ENCODE assay signal across 17 cellular contexts in genomic region chr11:82903843-82904586, GRCh38. TPM values are rescaled to one million over a fixed set of nuclear protein-coding genes. Genes with fewer than 3 reads are reported as not detected.
DNase-seq lines count a peak whose midpoint lies in the region; ATAC-seq and TF ChIP-seq lines count a peak whose summit lies in the region.
"Had no signal": no experiment of that assay in that cellular context is flagged by ENCODE, and none has a peak within 500 bp of the region (broad histone marks: within the 10 kb centered on the region; RNA-seq: fewer than 3 reads in every experiment).

No MANE protein-coding gene starts in this region.

- H2AFZ ChIP-seq in osteoblast (ENCODE audit: low read length) (peak overlapping the region; percentile 17), neural progenitor cell (replicated peaks) (no peak overlapping the region)

- TF ChIP-seq CTCF in osteoblast (IDR thresholded peaks at IDR 0.05; ENCODE audit: extremely low read depth, low read depth, low read length) (no peak), neural progenitor cell (IDR thresholded peaks at IDR 0.05) (no peak)

- peaks cover 32% of the 10 kb centered on the region for H3K36me3 Mint-ChIP-seq in activated T-cell treated with anti-CD3 and anti-CD28 coated beads, Interleukin-2, amount 50 U/mL, for 24 hours (ENCODE audit: low read depth)
- H3K36me3 Mint-ChIP-seq in activated T-cell treated with anti-CD3 and anti-CD28 coated beads, Interleukin-2, amount 50 U/mL, for 4 hours (ENCODE audit: insufficient read depth) = no peaks in the 10 kb centered on the region
- no peaks in the 10 kb centered on the region for H3K36me3 Mint-ChIP-seq in activated naive CD8-positive, alpha-beta T cell
- H3K36me3 Mint-ChIP-seq in neural progenitor cell = no peaks in the 10 kb centered on the region

- H3K4me1 Mint-ChIP-seq in activated T-cell treated with anti-CD3 and anti-CD28 coated beads, Interleukin-2, amount 50 U/mL, for 24 hours (ENCODE audit: low read depth) = peaks cover 66% of the 10 kb centered on the region
- peaks cover 52% of the 10 kb centered on the region for H3K4me1 Mint-ChIP-seq in activated T-cell treated with anti-CD3 and anti-CD28 coated beads, Interleukin-2, amount 50 U/mL, for 4 hours (ENCODE audit: low read depth)
- H3K4me1 Mint-ChIP-seq in activated naive CD8-positive, alpha-beta T cell (ENCODE audit: low read depth) = peaks cover 61% of the 10 kb centered on the region
- H3K4me1 Mint-ChIP-seq in neural progenitor cell = peaks cover 18% of the 10 kb centered on the region

- H3K4me1 ChIP-seq in osteoblast (ENCODE audit: insufficient read depth, low read length) (peaks cover 40% of the 10 kb centered on the region), neural progenitor cell (peaks cover 29% of the 10 kb centered on the region)

- peaks cover 30% of the 10 kb centered on the region for H3F3A ChIP-seq in neural progenitor cell (ENCODE audit: low read depth)

- H3K4me3 Mint-ChIP-seq in activated T-cell treated with anti-CD3 and anti-CD28 coated beads, Interleukin-2, amount 50 U/mL, for 24 hours = peak overlapping the region; percentile 96
- no peak overlapping the region for H3K4me3 Mint-ChIP-seq in activated T-cell treated with anti-CD3 and anti-CD28 coated beads, Interleukin-2, amount 50 U/mL, for 4 hours
- peak overlapping the region; percentile 100 for H3K4me3 Mint-ChIP-seq in activated naive CD8-positive, alpha-beta T cell
- no peak overlapping the region for H3K4me3 Mint-ChIP-seq in neural progenitor cell

- H3K9me3 Mint-ChIP-seq in activated T-cell treated with anti-CD3 and anti-CD28 coated beads, Interleukin-2, amount 50 U/mL, for 24 hours = no peaks in the 10 kb centered on the region
- H3K9me3 Mint-ChIP-seq in activated T-cell treated with anti-CD3 and anti-CD28 coated beads, Interleukin-2, amount 50 U/mL, for 4 hours = no peaks in the 10 kb centered on the region
- no peaks in the 10 kb centered on the region for H3K9me3 Mint-ChIP-seq in activated naive CD8-positive, alpha-beta T cell (ENCODE audit: low read depth)
- H3K9me3 Mint-ChIP-seq in neural progenitor cell = no peaks in the 10 kb centered on the region
- H3K9me3 Mint-ChIP-seq: H9 had no signal

- ATAC-seq in activated T-cell treated with anti-CD3 and anti-CD28 coated beads, Interleukin-2, amount 50 U/mL, for 4 hours = no peak
- no peak for ATAC-seq in GM18861 (IDR thresholded peaks at IDR 0.05; ENCODE audit: unreplicated experiment)
- ATAC-seq: A549 had no signal

- H3K27ac Mint-ChIP-seq in activated T-cell treated with anti-CD3 and anti-CD28 coated beads, Interleukin-2, amount 50 U/mL, for 24 hours = peak overlapping the region; percentile 76
- peak overlapping the region; percentile 2 for H3K27ac Mint-ChIP-seq in activated naive CD8-positive, alpha-beta T cell
- no peak overlapping the region for H3K27ac Mint-ChIP-seq in neural progenitor cell
- H3K27ac Mint-ChIP-seq: H9 had no signal

- H3K27me3 ChIP-seq in osteoblast (ENCODE audit: insufficient read depth, low read length) (no peaks in the 10 kb centered on the region), neural progenitor cell (no peaks in the 10 kb centered on the region)

- H3K36me3 ChIP-seq in osteoblast (ENCODE audit: insufficient read depth, low read length) (no peaks in the 10 kb centered on the region), neural progenitor cell (no peaks in the 10 kb centered on the region)

- H3K79me2 ChIP-seq in osteoblast (ENCODE audit: insufficient read depth, low read length) = peaks cover 36% of the 10 kb centered on the region
- peaks cover 79% of the 10 kb centered on the region for H3K79me2 ChIP-seq in neural progenitor cell (ENCODE audit: low read depth)

- H3K9me3 ChIP-seq in osteoblast (ENCODE audit: low read depth, low read length) = no peaks in the 10 kb centered on the region
- no peaks in the 10 kb centered on the region for H3K9me3 ChIP-seq in neural progenitor cell (ENCODE audit: low read depth)
- H3K9me3 ChIP-seq: A549 had no signal

- H3K4me2 ChIP-seq in osteoblast (ENCODE audit: insufficient read depth, low read length) (no peak overlapping the region), neural progenitor cell (no peak overlapping the region)
- H3K4me2 ChIP-seq: A549 had no signal

- H3K27ac ChIP-seq in osteoblast (ENCODE audit: low read depth, low read length) = no peak overlapping the region
- H3K27ac ChIP-seq in neural progenitor cell = no peak overlapping the region
- H3K27ac ChIP-seq: A549, C4-2B had no signal

- H4K20me1 ChIP-seq in osteoblast (ENCODE audit: insufficient read depth, low read length) (no peaks in the 10 kb centered on the region), neural progenitor cell (ENCODE audit: low read depth) (no peaks in the 10 kb centered on the region)

- H3K27me3 Mint-ChIP-seq in activated T-cell treated with anti-CD3 and anti-CD28 coated beads, Interleukin-2, amount 50 U/mL, for 24 hours = no peaks in the 10 kb centered on the region
- H3K27me3 Mint-ChIP-seq in activated T-cell treated with anti-CD3 and anti-CD28 coated beads, Interleukin-2, amount 50 U/mL, for 4 hours (ENCODE audit: low read depth) = no peaks in the 10 kb centered on the region
- no peaks in the 10 kb centered on the region for H3K27me3 Mint-ChIP-seq in activated naive CD8-positive, alpha-beta T cell
- peaks cover 2% of the 10 kb centered on the region for H3K27me3 Mint-ChIP-seq in neural progenitor cell (ENCODE audit: insufficient read depth, low read depth)

- H3K4me3 ChIP-seq in osteoblast (ENCODE audit: insufficient read depth, low read length) (no peak overlapping the region), neural progenitor cell (no peak overlapping the region)
- H3K4me3 ChIP-seq: A549 had no signal

- no peak for DNase-seq in activated T-cell treated with anti-CD3 and anti-CD28 coated beads, Interleukin-2, amount 50 U/mL, for 24 hours
- no peak for DNase-seq in activated T-cell treated with anti-CD3 and anti-CD28 coated beads, Interleukin-2, amount 50 U/mL, for 4 hours
- peak; percentile 17 for DNase-seq in NCI-H82 treated with DMSO at 0.1 percent for 48 hours (lab: John Stamatoyannopoulos, UW; ENCODE audit: unreplicated experiment)
- DNase-seq in osteoblast (ENCODE audit: insufficient read length, low spot score, missing footprints) = no peak
- DNase-seq in neural progenitor cell (ENCODE audit: low spot score) = no peak
- DNase-seq in stimulated activated CD8-positive, alpha-beta memory T cell treated with anti-CD3 and anti-CD28 coated beads, Interleukin-4, amount 100 ng/mL, for 48 hours = no peak
- DNase-seq: DMS153, H9, Kasumi-1, NCI-H1417, NCI-H1930, NCI-H524, Right ventricle myocardium superior had no signal

- H3K9ac ChIP-seq in neural progenitor cell = no peak overlapping the region

RNA-seq across cellular contexts. Expression of gene DDIAS, which starts 2.5 kb away (rescaled TPM):
- total RNA-seq in activated T-cell treated with anti-CD3 and anti-CD28 coated beads, Interleukin-2, amount 50 U/mL, for 4 hours = 10 to 100 TPM; 15.2 to 20.0 (median 19.5) TPM
- 1.5 and 1.8 TPM in 2 replicates for total RNA-seq in osteoblast
- 19.9 and 47.7 TPM in 2 replicates for total RNA-seq in neural progenitor cell (ENCODE audit: low replicate concordance)

RNA-seq across cellular contexts. Expression of gene PRCP, which starts 3.8 kb away (rescaled TPM):
- total RNA-seq in activated T-cell treated with anti-CD3 and anti-CD28 coated beads, Interleukin-2, amount 50 U/mL, for 4 hours = 10 to 100 TPM; 11.8 to 15.5 (median 13.8) TPM
- total RNA-seq in osteoblast (52.5 and 67.5 TPM in 2 replicates), neural progenitor cell (ENCODE audit: low replicate concordance) (35.2 and 67.4 TPM in 2 replicates)

Comparison
In these comparisons a context has a peak if more than half of its experiments do, and no peak if none do; other contexts are left out.
1. H3K4me3 Mint-ChIP-seq: peak in activated T-cell treated with anti-CD3 and anti-CD28 coated beads, Interleukin-2, amount 50 U/mL, for 24 hours (single experiment) and activated naive CD8-positive, alpha-beta T cell (single experiment); none in activated T-cell treated with anti-CD3 and anti-CD28 coated beads, Interleukin-2, amount 50 U/mL, for 4 hours (single experiment) and neural progenitor cell (single experiment).